9 cellular contexts compared by ENCODE assay signal in genomic region chr17:40490289-40490853, GRCh38.
DNase-seq lines count a peak whose midpoint lies in the region; ATAC-seq and TF ChIP-seq lines count a peak whose summit lies in the region.
"Had no signal": no experiment of that assay in that cellular context is flagged by ENCODE, and none has a peak within 500 bp of the region (broad histone marks: within the 10 kb centered on the region; RNA-seq: fewer than 3 reads in every experiment).

No MANE protein-coding gene starts in this region.

- no peak overlapping the region for H3K4me3 ChIP-seq in astrocyte of the spinal cord (ENCODE audit: low read depth, low read length)
- H3K4me3 ChIP-seq: lung had no signal

- no peak for TF ChIP-seq CTCF in astrocyte of the spinal cord (IDR thresholded peaks at IDR 0.05; ENCODE audit: low read depth, low read length)

- in situ Hi-C loops in astrocyte of the spinal cord (cut with HindIII; ENCODE audit: low sequenced_read_pairs) = no loop called here

- ATAC-seq in GM18502 (IDR thresholded peaks at IDR 0.05; ENCODE audit: poor library complexity, unreplicated experiment) (no peak), HG02840 (IDR thresholded peaks at IDR 0.05; ENCODE audit: low FRiP score, unreplicated experiment) (no peak), GM21390 (IDR thresholded peaks at IDR 0.05; ENCODE audit: unreplicated experiment) (no peak)

- peak; percentile 43 for DNase-seq in DMS79 treated with DMSO at 0.1 percent for 48 hours (lab: John Stamatoyannopoulos, UW)
- peak; percentile 93 for DNase-seq in NCI-H2171 (lab: John Stamatoyannopoulos, UW)
- DNase-seq in astrocyte of the spinal cord (ENCODE audit: low read depth, low spot score) = peak; percentile 85
- DNase-seq in iris pigment epithelial cell (ENCODE audit: low read depth) = peak; percentile 91
- peak; percentile 75 for DNase-seq in superior temporal gyrus (ENCODE audit: extremely low spot score)

Comparison
In these comparisons a context has a peak if more than half of its experiments do, and no peak if none do; other contexts are left out.
1. DNase-seq: peak in every context shown above with its lines; median percentile 93 in NCI-H2171; 91 in iris pigment epithelial cell; 85 in astrocyte of the spinal cord; 75 in superior temporal gyrus; 43 in DMS79 treated with DMSO at 0.1 percent for 48 hours.